1 cellular context compared by ENCODE assay signal in genomic region chr19:50025794-50026549, GRCh38.
A peak's percentile ranks its signal among the peaks of the same experiment; 100 is the strongest.
TF ChIP-seq lines count a peak whose summit lies in the region.

Gene ZNF473 (plus strand): TSS chr19:50026005. CDS start chr19:50031083, 5,078 bp downstream.

TF ChIP-seq in HepG2, 621 proteins besides CTCF, POLR2A, EP300 and RAD21 (continued from another document and continues in another):
- TF ChIP-seq HIC2 (CRISPR knock-in tag; IDR thresholded peaks at IDR 0.05; ENCODE audit: low read depth), result peak; percentile 53; the same call in 1 of the 2 replicates
- TF ChIP-seq CERS6 (CRISPR knock-in tag; IDR thresholded peaks at IDR 0.05), result no peak; the same call in 1 of the 2 replicates
- TF ChIP-seq SMYD3 (CRISPR knock-in tag; IDR thresholded peaks at IDR 0.05), result peak; percentile 99
- peak; percentile 59; the same call in 1 of the 2 replicates for TF ChIP-seq CBFB (CRISPR knock-in tag; IDR thresholded peaks at IDR 0.05)
- 0 out of 2 replicates have a peak, but pooled peaks have one; percentile 86 for TF ChIP-seq DMTF1 (CRISPR knock-in tag; IDR thresholded peaks at IDR 0.05)
- TF ChIP-seq ZNF20 (CRISPR knock-in tag; IDR thresholded peaks at IDR 0.05), result no peak
- peak; percentile 80; the same call in 1 of the 2 replicates for TF ChIP-seq ZNF784 (CRISPR knock-in tag; IDR thresholded peaks at IDR 0.05; ENCODE audit: borderline replicate concordance)
- TF ChIP-seq SAFB2 (CRISPR knock-in tag; IDR thresholded peaks at IDR 0.05; ENCODE audit: borderline replicate concordance, low read depth), result peak; percentile 91; the same call in 1 of the 2 replicates
- no peak; the same call in 1 of the 2 replicates for TF ChIP-seq SP2 (CRISPR knock-in tag; IDR thresholded peaks at IDR 0.05)
- TF ChIP-seq NR3C1 (CRISPR knock-in tag; IDR thresholded peaks at IDR 0.05), result no peak
- TF ChIP-seq ZNF329 (CRISPR knock-in tag; IDR thresholded peaks at IDR 0.05; ENCODE audit: low read depth), result peak; percentile 90; the same call in 1 of the 2 replicates
- no peak for TF ChIP-seq SKI (IDR thresholded peaks at IDR 0.05; ENCODE audit: partially characterized antibody)
- no peak for TF ChIP-seq EHMT2 (IDR thresholded peaks at IDR 0.05; ENCODE audit: borderline replicate concordance, low read depth, low read length)
- TF ChIP-seq ZSCAN5A (CRISPR knock-in tag; IDR thresholded peaks at IDR 0.05; ENCODE audit: borderline replicate concordance), result peak; percentile 75; the same call in 1 of the 2 replicates
- TF ChIP-seq ZNF180 (CRISPR knock-in tag; IDR thresholded peaks at IDR 0.05; ENCODE audit: borderline replicate concordance, low read depth), result peak; percentile 90; the same call in 1 of the 2 replicates
- peak; percentile 84; the same call in 1 of the 2 replicates for TF ChIP-seq ZFP36L2 (CRISPR knock-in tag; IDR thresholded peaks at IDR 0.05)
- 0 out of 2 replicates have a peak, but pooled peaks have one; percentile 53 for TF ChIP-seq ZNF503 (CRISPR knock-in tag; IDR thresholded peaks at IDR 0.05)
- TF ChIP-seq HNRNPUL1 (IDR thresholded peaks at IDR 0.05; ENCODE audit: low read depth, low read length), result no peak
- peak; percentile 54; the same call in 1 of the 2 replicates for TF ChIP-seq RBFOX2 (IDR thresholded peaks at IDR 0.05; ENCODE audit: low read depth, low read length)
- peak; percentile 77 for TF ChIP-seq NR2C2 (CRISPR knock-in tag; IDR thresholded peaks at IDR 0.05; ENCODE audit: borderline replicate concordance)
- TF ChIP-seq ARNT (IDR thresholded peaks at IDR 0.05), result no peak
- TF ChIP-seq ZNF672 (CRISPR knock-in tag; IDR thresholded peaks at IDR 0.05), result 0 out of 2 replicates have a peak, but pooled peaks have one; percentile 43
- peak; percentile 100 for TF ChIP-seq ZNF781 (CRISPR knock-in tag; IDR thresholded peaks at IDR 0.05; ENCODE audit: borderline replicate concordance, not compliant biosample characterization)
- peak; percentile 97 for TF ChIP-seq KLF15 (CRISPR knock-in tag; IDR thresholded peaks at IDR 0.05; ENCODE audit: borderline replicate concordance)
- TF ChIP-seq KLF6 (CRISPR knock-in tag; IDR thresholded peaks at IDR 0.05), result peak; percentile 96
- peak; percentile 33 for TF ChIP-seq TBL1XR1 (IDR thresholded peaks at IDR 0.05; ENCODE audit: borderline replicate concordance, low read length, partially characterized antibody)
- peak; percentile 85 for TF ChIP-seq ZNF441 (CRISPR knock-in tag; IDR thresholded peaks at IDR 0.05; ENCODE audit: borderline replicate concordance)
- peak; percentile 96 for TF ChIP-seq BATF2 (CRISPR knock-in tag; IDR thresholded peaks at IDR 0.05)
- TF ChIP-seq FOXO4 (CRISPR knock-in tag; conservative IDR thresholded peaks at IDR 0.05), result peak; percentile 99
- TF ChIP-seq MAFK (conservative IDR thresholded peaks at IDR 0.05 in 1 of 2, IDR thresholded peaks at IDR 0.05 in 1 of 2; ENCODE audit: low read length in 2 of 2), result no peak
- peak; percentile 96 for TF ChIP-seq ZFP36L1 (CRISPR knock-in tag; IDR thresholded peaks at IDR 0.05)
- TF ChIP-seq MED1 (CRISPR knock-in tag; IDR thresholded peaks at IDR 0.05), result peak; percentile 80
- peak; percentile 82 for TF ChIP-seq ZNF350 (CRISPR knock-in tag; IDR thresholded peaks at IDR 0.05; ENCODE audit: borderline replicate concordance, low read depth)
- TF ChIP-seq EED (CRISPR knock-in tag; IDR thresholded peaks at IDR 0.05), result peak; percentile 92
- peak; percentile 91 for TF ChIP-seq KMT2A (CRISPR knock-in tag; IDR thresholded peaks at IDR 0.05)
- TF ChIP-seq SETDB1 (CRISPR knock-in tag; IDR thresholded peaks at IDR 0.05; ENCODE audit: borderline replicate concordance), result no peak
- TF ChIP-seq ONECUT2 (CRISPR knock-in tag; IDR thresholded peaks at IDR 0.05), result peak; percentile 73
- TF ChIP-seq DNMT1 (CRISPR knock-in tag; IDR thresholded peaks at IDR 0.05), result peak; percentile 75; the same call in 1 of the 2 replicates
- TF ChIP-seq MAFF (IDR thresholded peaks at IDR 0.05; ENCODE audit: low read depth, low read length), result no peak
- TF ChIP-seq ZNF790 (CRISPR knock-in tag; IDR thresholded peaks at IDR 0.05; ENCODE audit: borderline replicate concordance), result no peak
- TF ChIP-seq SMAD3 (CRISPR knock-in tag; IDR thresholded peaks at IDR 0.05), result peak; percentile 85
- no peak for TF ChIP-seq GPN1 (CRISPR knock-in tag; IDR thresholded peaks at IDR 0.05; ENCODE audit: borderline replicate concordance)
- TF ChIP-seq HHEX (CRISPR knock-in tag; IDR thresholded peaks at IDR 0.05), result no peak
- TF ChIP-seq MEF2D (CRISPR knock-in tag; IDR thresholded peaks at IDR 0.05), result peak; percentile 64
- peak; percentile 84 for TF ChIP-seq TEF (CRISPR knock-in tag; IDR thresholded peaks at IDR 0.05)
- TF ChIP-seq SKIL (CRISPR knock-in tag; IDR thresholded peaks at IDR 0.05; ENCODE audit: borderline replicate concordance), result no peak; the same call in 1 of the 2 replicates
- TF ChIP-seq ZNF746 (CRISPR knock-in tag; IDR thresholded peaks at IDR 0.05), result peak; percentile 41; the same call in 1 of the 2 replicates
- peak; percentile 92 for TF ChIP-seq ZNF704 (CRISPR knock-in tag; IDR thresholded peaks at IDR 0.05; ENCODE audit: borderline replicate concordance)
- no peak for TF ChIP-seq ZNF282 (IDR thresholded peaks at IDR 0.05; ENCODE audit: partially characterized antibody)
